In the genomic region with DNA sequence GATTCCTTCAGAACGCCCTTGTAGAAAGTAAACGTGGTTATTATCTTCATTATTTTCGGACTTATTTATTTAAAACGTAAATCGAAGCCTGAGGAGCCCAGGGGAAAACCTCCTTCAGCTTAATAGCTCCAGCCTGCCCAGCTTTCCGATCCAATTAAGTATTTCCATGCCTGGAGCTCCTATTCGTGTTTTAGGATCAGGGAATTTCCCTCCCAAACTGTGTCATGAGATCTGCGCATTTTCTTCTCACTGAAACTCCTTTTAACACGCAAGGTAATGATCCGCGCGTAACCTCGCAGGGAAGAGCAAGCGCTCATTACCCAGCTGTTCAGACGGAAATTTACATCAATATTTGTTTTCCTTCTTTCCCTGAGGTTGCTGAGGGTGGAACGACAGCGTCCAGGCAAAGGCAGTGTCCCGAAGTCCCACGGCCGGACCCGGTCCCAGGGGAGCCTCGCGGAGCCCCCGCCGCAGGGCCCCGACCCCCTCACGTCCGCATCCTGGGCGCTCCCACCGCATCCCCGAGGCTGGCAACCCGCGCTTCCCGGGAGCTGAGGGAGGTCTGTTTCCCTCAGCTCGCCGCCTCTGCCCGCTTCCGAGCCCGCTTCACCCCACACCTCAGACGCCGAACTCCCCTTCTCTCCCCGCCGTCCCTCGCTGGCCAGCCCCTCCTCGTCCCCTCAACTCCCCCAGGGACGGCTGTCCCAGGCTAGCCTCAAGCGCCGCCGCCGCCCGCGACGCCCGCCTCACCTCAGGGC, we compare ENCODE assay signal across 8 cellular contexts.
A peak's percentile ranks its signal among the peaks of the same experiment; 100 is the strongest.
DNase-seq lines count a peak whose midpoint lies in the region; ATAC-seq and FAIRE-seq lines count a peak whose summit lies in the region.
"Had no signal": no experiment of that assay in that cellular context is flagged by ENCODE, and none has a peak within 500 bp of the region (broad histone marks: within the 10 kb centered on the region; RNA-seq: fewer than 3 reads in every experiment).

No MANE protein-coding gene starts in this region.

- peak overlapping the region; percentile 88 for H3K27ac ChIP-seq in caudate nucleus (ENCODE audit: low read depth, low read length)

- peaks cover 7 to 16% of the 10 kb centered on the region in 2 donors for H3K36me3 Mint-ChIP-seq in stimulated activated naive B cell treated with anti-CD40 and anti-IgM and Interleukin-4, amounts not matched to agents 10 μg/mL and 1 μg/mL and 100 μg/mL, for 72 hours

- H3K27me3 Mint-ChIP-seq in stimulated activated naive B cell treated with anti-CD40 and anti-IgM and Interleukin-4, amounts not matched to agents 10 μg/mL and 1 μg/mL and 100 μg/mL, for 72 hours, result no peaks in the 10 kb centered on the region

- H3K4me3 Mint-ChIP-seq in stimulated activated naive B cell treated with anti-CD40 and anti-IgM and Interleukin-4, amounts not matched to agents 10 μg/mL and 1 μg/mL and 100 μg/mL, for 72 hours, result peak overlapping the region; percentile 96 to 100

- peak; percentile 13 for ATAC-seq in GM21723 (IDR thresholded peaks at IDR 0.05; ENCODE audit: unreplicated experiment)
- ATAC-seq in stimulated activated naive B cell treated with anti-CD40 and anti-IgM and Interleukin-4, amounts not matched to agents 10 μg/mL and 1 μg/mL and 100 μg/mL, for 72 hours (replicated peaks), result peak; percentile 13 to 20

- FAIRE-seq in RCC 7860 (lab: Jason Lieb, UNC), result no peak
- FAIRE-seq: endometrium had no signal

- peaks cover 0 to 3% of the 10 kb centered on the region in 2 donors for H3K9me3 Mint-ChIP-seq in stimulated activated naive B cell treated with anti-CD40 and anti-IgM and Interleukin-4, amounts not matched to agents 10 μg/mL and 1 μg/mL and 100 μg/mL, for 72 hours

- peaks cover 18 to 41% of the 10 kb centered on the region in 2 donors for H3K4me1 Mint-ChIP-seq in stimulated activated naive B cell treated with anti-CD40 and anti-IgM and Interleukin-4, amounts not matched to agents 10 μg/mL and 1 μg/mL and 100 μg/mL, for 72 hours

- peak overlapping the region; percentile 100 for H3K27ac Mint-ChIP-seq in stimulated activated naive B cell treated with anti-CD40 and anti-IgM and Interleukin-4, amounts not matched to agents 10 μg/mL and 1 μg/mL and 100 μg/mL, for 72 hours

- DNase-seq in GM04504 (ENCODE audit: low read depth) (peak; percentile 7), NCI-H526 (lab: John Stamatoyannopoulos, UW) (peak; percentile 43 to 71), caudate nucleus (lab: John Stamatoyannopoulos, UW) (peak in 26 of 61 donors; percentile 3 to 72 (median 44)), left kidney (ENCODE audit: low read depth, low spot score) (peak; percentile 62), RCC 7860 (ENCODE audit: low spot score) (no peak)
- peak; percentile 23 for DNase-seq in stimulated activated naive B cell treated with anti-CD40 and anti-IgM and Interleukin-4, amounts not matched to agents 10 μg/mL and 1 μg/mL and 100 μg/mL, for 72 hours
